In genomic region chr9:79824265-79824664, GRCh38 we compare ENCODE assay signal across 13 cellular contexts.
DNase-seq lines count a peak whose midpoint lies in the region; ATAC-seq lines count a peak whose summit lies in the region.
"Had no signal": no experiment of that assay in that cellular context is flagged by ENCODE, and none has a peak within 500 bp of the region (broad histone marks: within the 10 kb centered on the region; RNA-seq: fewer than 3 reads in every experiment).

No MANE protein-coding gene starts in this region.

- intact Hi-C loops in activated CD4-positive, alpha-beta T cell treated with anti-CD3 and anti-CD28 coated beads, Interleukin-2, amount 10 ng/mL, durations not matched to agents 24 days and 14 days (cut with micrococcal nuclease): no loop called here

- peak; percentile 56 for DNase-seq in activated CD4-positive, alpha-beta T cell treated with anti-CD3 and anti-CD28 coated beads, Interleukin-2, amount 10 ng/mL, durations not matched to agents 24 days and 14 days
- no peak for DNase-seq in activated CD4-positive, alpha-beta T cell treated with anti-CD3 and anti-CD28 coated beads, Interleukin-2, amount 50 U/mL, for 4 hours
- no peak for DNase-seq in memory B cell (ENCODE audit: low spot score in 2 of 2)
- no peak for DNase-seq in NCI-H2227 (lab: John Stamatoyannopoulos, UW; ENCODE audit: unreplicated experiment)
- no peak for DNase-seq in OCI-M1 (lab: John Stamatoyannopoulos, UW)
- DNase-seq in DMS153 (lab: John Stamatoyannopoulos, UW): no peak
- DNase-seq: foreskin fibroblast, NCI-H1930 had no signal

- H3K27me3 Mint-ChIP-seq in activated CD4-positive, alpha-beta T cell treated with anti-CD3 and anti-CD28 coated beads, Interleukin-2, amount 10 ng/mL, durations not matched to agents 24 days and 14 days: peaks cover 5% of the 10 kb centered on the region
- H3K27me3 Mint-ChIP-seq in memory B cell: no peaks in the 10 kb centered on the region
- H3K27me3 Mint-ChIP-seq: activated naive CD4-positive, alpha-beta T cell treated with anti-CD3 and anti-CD28 coated beads, Interleukin-2, amount 50 U/mL, for 24 hours had no signal

- ATAC-seq in GM21619 (IDR thresholded peaks at IDR 0.05; ENCODE audit: unreplicated experiment) (peak; percentile 96), HG03139 (IDR thresholded peaks at IDR 0.05; ENCODE audit: unreplicated experiment) (peak; percentile 91), memory B cell (ENCODE audit: low read depth) (peak; percentile 82)
- ATAC-seq: activated CD4-positive, CD25-positive, alpha-beta regulatory T cell treated with anti-CD3 and anti-CD28 coated beads, Interleukin-2, amount 50 U/mL, for 24 hours had no signal

- H3K4me3 Mint-ChIP-seq in activated CD4-positive, alpha-beta T cell treated with anti-CD3 and anti-CD28 coated beads, Interleukin-2, amount 10 ng/mL, durations not matched to agents 24 days and 14 days: no peak overlapping the region
- peak overlapping the region; percentile 69 for H3K4me3 Mint-ChIP-seq in memory B cell
- H3K4me3 Mint-ChIP-seq: activated naive CD4-positive, alpha-beta T cell treated with anti-CD3 and anti-CD28 coated beads, Interleukin-2, amount 50 U/mL, for 24 hours; stimulated activated naive CD8-positive, alpha-beta T cell treated with anti-CD3 and anti-CD28 coated beads, Interleukin-15, Interleukin-2, amounts not matched to agents 100 ng/mL and 50 ng/mL, for 24 hours had no signal

- H3K36me3 Mint-ChIP-seq in activated CD4-positive, alpha-beta T cell treated with anti-CD3 and anti-CD28 coated beads, Interleukin-2, amount 10 ng/mL, durations not matched to agents 24 days and 14 days (ENCODE audit: low read depth): no peaks in the 10 kb centered on the region
- no peaks in the 10 kb centered on the region for H3K36me3 Mint-ChIP-seq in memory B cell

- peaks cover 8% of the 10 kb centered on the region for H3K9me3 Mint-ChIP-seq in activated CD4-positive, alpha-beta T cell treated with anti-CD3 and anti-CD28 coated beads, Interleukin-2, amount 10 ng/mL, durations not matched to agents 24 days and 14 days
- no peaks in the 10 kb centered on the region for H3K9me3 Mint-ChIP-seq in memory B cell
- H3K9me3 Mint-ChIP-seq: activated naive CD4-positive, alpha-beta T cell treated with anti-CD3 and anti-CD28 coated beads, Interleukin-2, amount 50 U/mL, for 24 hours had no signal

- H3K27ac Mint-ChIP-seq in activated CD4-positive, alpha-beta T cell treated with anti-CD3 and anti-CD28 coated beads, Interleukin-2, amount 10 ng/mL, durations not matched to agents 24 days and 14 days: no peak overlapping the region
- peak overlapping the region; percentile 6 for H3K27ac Mint-ChIP-seq in memory B cell
- H3K27ac Mint-ChIP-seq: activated naive CD4-positive, alpha-beta T cell treated with anti-CD3 and anti-CD28 coated beads, Interleukin-2, amount 50 U/mL, for 24 hours had no signal

- H3K4me1 Mint-ChIP-seq in activated CD4-positive, alpha-beta T cell treated with anti-CD3 and anti-CD28 coated beads, Interleukin-2, amount 10 ng/mL, durations not matched to agents 24 days and 14 days: peaks cover 14% of the 10 kb centered on the region
- H3K4me1 Mint-ChIP-seq in memory B cell: peaks cover 19% of the 10 kb centered on the region
